8 cellular contexts compared by ENCODE assay signal in the genomic region with DNA sequence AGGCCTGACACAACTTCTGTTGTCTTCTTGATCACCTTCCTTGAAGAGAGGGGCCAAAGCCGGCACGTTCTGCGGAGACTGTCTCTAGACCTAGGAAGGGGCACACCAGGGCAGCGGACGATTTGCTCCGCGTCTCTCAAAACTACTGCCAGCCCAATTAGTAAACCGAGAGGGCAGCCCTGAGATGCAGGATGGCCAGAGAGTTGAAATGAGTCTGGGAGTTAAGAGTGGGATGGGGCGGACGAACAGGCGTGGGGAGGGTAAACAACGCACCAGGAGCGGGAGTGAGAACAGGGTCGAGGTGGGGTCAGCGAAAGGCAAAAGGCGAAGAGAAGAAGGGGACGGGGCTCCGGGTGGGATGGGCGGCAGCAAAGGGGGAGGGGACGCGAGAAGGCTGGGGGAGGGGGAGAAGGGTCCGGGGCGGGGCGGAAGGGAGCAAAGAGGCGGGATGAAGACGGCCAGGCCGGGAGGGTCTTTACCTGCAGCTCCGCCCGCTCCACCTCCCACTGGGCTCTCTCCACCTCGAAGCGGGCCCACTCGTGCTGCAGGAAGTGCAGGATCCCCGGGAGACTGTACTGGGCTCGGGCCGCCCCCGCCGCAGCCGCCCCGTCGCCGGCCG. TPM values are rescaled to one million over a fixed set of nuclear protein-coding genes. Genes with fewer than 3 reads are reported as not detected.
DNase-seq lines count a peak whose midpoint lies in the region; ATAC-seq, FAIRE-seq and TF ChIP-seq lines count a peak whose summit lies in the region.

No MANE protein-coding gene starts in this region.

- H3K4me1 ChIP-seq in BE2C (peaks cover 3% of the 10 kb centered on the region), hepatocyte (ENCODE audit: insufficient read depth) (peaks cover 9% of the 10 kb centered on the region), small intestine (ENCODE audit: control insufficient read depth in 2 of 2, insufficient read depth in 1 of 2, low read depth in 1 of 2, low read length in 1 of 2) (peaks cover 0 to 7% of the 10 kb centered on the region in 2 donors)

- no peaks in the 10 kb centered on the region for H4K20me1 ChIP-seq in hepatocyte (ENCODE audit: insufficient read depth, poor library complexity, severe bottlenecking)

- peaks cover 41% of the 10 kb centered on the region for H3K79me2 ChIP-seq in hepatocyte

- peak; percentile 51 for DNase-seq in BE2C
- DNase-seq in RPMI7951 (ENCODE audit: low read depth): peak; percentile 23
- DNase-seq in hepatocyte (ENCODE audit: low spot score): peak; percentile 73
- DNase-seq in small intestine: peak; percentile 35
- DNase-seq in NCI-H128 (lab: John Stamatoyannopoulos, UW; ENCODE audit: unreplicated experiment): no peak

- no peaks in the 10 kb centered on the region for H3K27me3 ChIP-seq in BE2C
- no peaks in the 10 kb centered on the region for H3K27me3 ChIP-seq in hepatocyte
- no peaks in the 10 kb centered on the region for H3K27me3 ChIP-seq in small intestine (ENCODE audit: control insufficient read depth in 2 of 2, insufficient read depth in 2 of 2, low read length in 2 of 2)

- H3K9me3 ChIP-seq in BE2C: no peaks in the 10 kb centered on the region
- H3K9me3 ChIP-seq in hepatocyte (ENCODE audit: low read depth): no peaks in the 10 kb centered on the region
- no peaks in the 10 kb centered on the region for H3K9me3 ChIP-seq in small intestine (ENCODE audit: control insufficient read depth, low read depth)

- H3K36me3 ChIP-seq in BE2C (no peaks in the 10 kb centered on the region), hepatocyte (replicated peaks; ENCODE audit: insufficient read depth, low read depth) (no peaks in the 10 kb centered on the region), small intestine (ENCODE audit: control insufficient read depth in 2 of 2, insufficient read depth in 2 of 2, low read length in 2 of 2) (no peaks in the 10 kb centered on the region)

- no peaks in the 10 kb centered on the region for H3K9me2 ChIP-seq in hepatocyte (replicated peaks; ENCODE audit: insufficient read depth)

- H3K4me3 ChIP-seq in BE2C (ENCODE audit: low read depth, low read length) (peak overlapping the region; percentile 83), hepatocyte (peak overlapping the region; percentile 58), small intestine (ENCODE audit: low read depth in 1 of 2, low read length in 2 of 2) (peak overlapping the region; percentile 75 to 96)

- peak overlapping the region; percentile 80 for H3K4me2 ChIP-seq in hepatocyte

- H3K27ac ChIP-seq in angular gyrus (ENCODE audit: low read depth, low read length) (peak overlapping the region; percentile 68), hepatocyte (peak overlapping the region; percentile 96), small intestine (ENCODE audit: low read depth in 1 of 2, low read length in 1 of 2) (peak overlapping the region; percentile 73 to 91)

- H2AFZ ChIP-seq in hepatocyte: peak overlapping the region; percentile 83

- TF ChIP-seq CTCF in BE2C (IDR thresholded peaks at IDR 0.05; ENCODE audit: low read depth, low read length) (no peak), hepatocyte (IDR thresholded peaks at IDR 0.05; ENCODE audit: poor library complexity) (no peak)

- FAIRE-seq in small intestine (lab: Jason Lieb, UNC): no peak

- ATAC-seq in GM19043 (IDR thresholded peaks at IDR 0.05; ENCODE audit: low read depth, unreplicated experiment) (peak; percentile 14), HG03432 (IDR thresholded peaks at IDR 0.05; ENCODE audit: unreplicated experiment) (peak; percentile 36)

- 2% methylated on average over 22 of the region's 42 CpGs for WGBS in hepatocyte (ENCODE audit: low lambda C conversion rate, missing lambda C conversion rate)
- WGBS in small intestine, 3 donors: 0 to 1% (median 0%) methylated on average over 23 to 42 of the region's 42 CpGs

RNA-seq across cellular contexts. Expression of a gene that starts 0.5 kb away (rescaled TPM):
- 6.2 TPM for polyA plus RNA-seq in BE2C (2012; ENCODE audit: insufficient read depth, insufficient read length, low read depth)
- total RNA-seq in RPMI7951 (2014; rRNA removed; shearing (Covaris generic)): 15.4 and 18.7 TPM in 2 replicates
- total RNA-seq in hepatocyte: 13.9 and 14.1 TPM in 2 replicates
- polyA plus RNA-seq in hepatocyte: 4.4 TPM in 2 replicates
- 1 to 10 TPM; 4.9 to 6.7 (median 6.7) TPM for polyA plus RNA-seq in small intestine
